In the genomic region with DNA sequence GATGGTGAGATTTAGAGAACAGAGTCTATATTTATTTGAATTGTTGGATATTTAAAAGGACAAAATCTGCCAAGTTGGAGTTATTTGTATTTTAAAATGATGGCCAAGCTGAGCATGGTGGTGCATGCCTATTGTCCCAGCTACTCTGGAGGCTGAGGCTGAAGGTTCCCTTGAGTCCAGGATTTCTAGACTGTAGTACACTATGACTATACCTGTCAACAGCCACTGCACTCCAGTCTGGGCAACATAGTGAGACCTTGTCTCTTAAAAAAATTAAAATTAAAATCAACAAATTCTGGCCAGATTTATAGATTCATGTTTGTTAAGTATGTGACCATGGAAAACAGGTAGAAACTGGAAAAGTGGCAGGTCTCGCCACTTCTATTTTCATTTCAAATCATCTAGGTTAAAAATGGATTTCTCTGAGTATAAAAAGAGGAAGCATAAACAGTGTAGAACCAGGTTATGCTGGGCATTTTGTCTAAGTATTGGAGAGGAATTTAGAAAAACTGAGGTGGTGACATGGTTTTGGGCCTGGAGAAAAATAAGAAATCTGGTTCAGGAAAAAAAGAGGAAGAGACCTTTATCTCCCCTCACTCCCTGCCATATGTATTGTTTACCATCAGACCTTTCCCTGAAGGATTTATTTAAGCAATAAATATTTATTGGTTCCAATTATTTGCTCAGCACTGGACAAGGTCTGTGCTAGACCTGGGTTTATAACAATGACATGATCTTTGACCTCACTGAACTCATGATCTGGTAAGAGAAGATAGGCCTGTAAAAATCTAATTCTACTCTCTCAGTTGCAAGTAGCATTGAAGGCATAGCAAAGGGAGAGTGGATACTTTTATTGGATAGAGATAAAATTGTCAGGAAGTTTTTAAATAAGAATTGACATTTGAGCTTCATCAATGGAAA, we compare ENCODE assay signal across 20 cellular contexts.
DNase-seq lines count a peak whose midpoint lies in the region; ATAC-seq, FAIRE-seq and TF ChIP-seq lines count a peak whose summit lies in the region.
"Had no signal": no experiment of that assay in that cellular context is flagged by ENCODE, and none has a peak within 500 bp of the region (broad histone marks: within the 10 kb centered on the region; RNA-seq: fewer than 3 reads in every experiment).

No MANE protein-coding gene starts in this region.

- POLR2A ChIA-PET in HepG2 (lab: Yijun Ruan, JAX): no interaction called here

- no peak overlapping the region for H3K4me3 ChIP-seq in liver (ENCODE audit: low read depth in 1 of 3, low read length in 3 of 3)
- H3K4me3 ChIP-seq in HepG2 (replicated peaks in 1 of 3; ENCODE audit: insufficient read depth in 1 of 3, low read depth in 2 of 3, low read length in 3 of 3): no peak overlapping the region
- no peak overlapping the region for H3K4me3 ChIP-seq in right lobe of liver
- H3K4me3 ChIP-seq in right atrium auricular region: no peak overlapping the region
- H3K4me3 ChIP-seq: Peyer's patch had no signal

- no TSS peak for BruUV-seq in HepG2 (replicated peaks; lab: Mats Ljungman, UMichigan)

- peaks cover 7% of the 10 kb centered on the region for H3K27me3 Mint-ChIP-seq in activated naive CD8-positive, alpha-beta T cell treated with anti-CD3 and anti-CD28 coated beads for 36 hours
- H3K27me3 Mint-ChIP-seq: CD4-positive, CD25-positive, alpha-beta regulatory T cell had no signal

- H3K4me3 Mint-ChIP-seq in activated naive CD8-positive, alpha-beta T cell treated with anti-CD3 and anti-CD28 coated beads for 36 hours: no peak overlapping the region
- H3K4me3 Mint-ChIP-seq: CD4-positive, CD25-positive, alpha-beta regulatory T cell had no signal

- TF ChIP-seq RAD21 in liver (IDR thresholded peaks at IDR 0.05) (no peak), HepG2 (CRISPR knock-in tag; IDR thresholded peaks at IDR 0.05) (no peak)

- H4K20me1 ChIP-seq in HepG2 (ENCODE audit: insufficient read depth, low read length): no peaks in the 10 kb centered on the region

- H3K79me2 ChIP-seq in HepG2 (ENCODE audit: insufficient read depth, low read length): no peaks in the 10 kb centered on the region

- no peak for FAIRE-seq in HepG2 (lab: Jason Lieb, UNC)
- FAIRE-seq: G401.6 had no signal

- no peak overlapping the region for H3K9ac ChIP-seq in liver (ENCODE audit: low read depth in 1 of 2, low read length in 2 of 2)
- no peak overlapping the region for H3K9ac ChIP-seq in HepG2 (ENCODE audit: insufficient read depth, low read depth, low read length)
- H3K9ac ChIP-seq: KMS-11 had no signal

- H3K27me3 ChIP-seq in liver (ENCODE audit: control insufficient read depth in 4 of 4, insufficient read depth in 4 of 4, low read length in 3 of 4) (no peaks in the 10 kb centered on the region), HepG2 (ENCODE audit: control insufficient read depth in 1 of 2, insufficient read depth in 2 of 2, low read length in 2 of 2) (no peaks in the 10 kb centered on the region), right lobe of liver (peaks cover 0 to 4% of the 10 kb centered on the region in 2 donors), right atrium auricular region (no peaks in the 10 kb centered on the region)

- no peaks in the 10 kb centered on the region for H3K9me3 ChIP-seq in liver (ENCODE audit: control insufficient read depth in 4 of 4, low read length in 3 of 4)
- H3K9me3 ChIP-seq in HepG2 (ENCODE audit: low read length): no peaks in the 10 kb centered on the region
- H3K9me3 ChIP-seq in right lobe of liver: no peaks in the 10 kb centered on the region
- no peaks in the 10 kb centered on the region for H3K9me3 ChIP-seq in right atrium auricular region
- H3K9me3 ChIP-seq: Peyer's patch had no signal

- no peaks in the 10 kb centered on the region for H3K9me3 Mint-ChIP-seq in activated naive CD8-positive, alpha-beta T cell treated with anti-CD3 and anti-CD28 coated beads for 36 hours
- H3K9me3 Mint-ChIP-seq: CD4-positive, CD25-positive, alpha-beta regulatory T cell had no signal

- TF ChIP-seq POLR2A in HepG2 (IDR thresholded peaks at IDR 0.05; ENCODE audit: insufficient read depth in 1 of 2, low read depth in 2 of 2, low read length in 2 of 2) (no peak), right lobe of liver (IDR thresholded peaks at IDR 0.05) (no peak)

- H3K36me3 ChIP-seq in liver (ENCODE audit: control insufficient read depth in 4 of 4, insufficient read depth in 3 of 4, low read depth in 1 of 4, low read length in 3 of 4) (no peaks in the 10 kb centered on the region), HepG2 (replicated peaks in 1 of 2; ENCODE audit: control insufficient read depth in 1 of 2, insufficient read depth in 2 of 2, low read length in 2 of 2) (no peaks in the 10 kb centered on the region), right lobe of liver (no peaks in the 10 kb centered on the region), right atrium auricular region (no peaks in the 10 kb centered on the region)
- H3K36me3 ChIP-seq: Peyer's patch had no signal

- WGBS in liver: 92% methylated on average over 1 of the region's 1 CpG
- WGBS in HepG2 (ENCODE audit: low lambda C conversion rate): 35% methylated on average over 1 of the region's 1 CpG
- WGBS in right lobe of liver (ENCODE audit: insufficient coverage, low coverage, low lambda C conversion rate, missing lambda C conversion rate): 82% methylated on average over 1 of the region's 1 CpG

- H3K27ac ChIP-seq in liver (ENCODE audit: low read depth in 1 of 2, low read length in 2 of 2) (no peak overlapping the region), HepG2 (ENCODE audit: extremely low read length, insufficient read depth, low read length) (no peak overlapping the region), right lobe of liver (no peak overlapping the region), right atrium auricular region (no peak overlapping the region)
- H3K27ac ChIP-seq: 22Rv1, KMS-11, Peyer's patch had no signal

- TF ChIP-seq EP300 in HepG2 (IDR thresholded peaks at IDR 0.05; ENCODE audit: low read depth in 2 of 2, low read length in 2 of 2): no peak
- TF ChIP-seq EP300 in HepG2 (CRISPR knock-in tag; IDR thresholded peaks at IDR 0.05; ENCODE audit: borderline replicate concordance): no peak

- H3K36me3 Mint-ChIP-seq in activated naive CD8-positive, alpha-beta T cell treated with anti-CD3 and anti-CD28 coated beads for 36 hours: no peaks in the 10 kb centered on the region
- H3K36me3 Mint-ChIP-seq: CD4-positive, CD25-positive, alpha-beta regulatory T cell had no signal

- no peaks in the 10 kb centered on the region for H3K4me1 Mint-ChIP-seq in activated naive CD8-positive, alpha-beta T cell treated with anti-CD3 and anti-CD28 coated beads for 36 hours
- H3K4me1 Mint-ChIP-seq: CD4-positive, CD25-positive, alpha-beta regulatory T cell had no signal

- H3K4me1 ChIP-seq in liver (ENCODE audit: control insufficient read depth in 4 of 4, insufficient read depth in 4 of 4, low read length in 3 of 4): peaks cover 0 to 9% (median 5%) of the 10 kb centered on the region in 4 donors
- H3K4me1 ChIP-seq in HepG2 (ENCODE audit: insufficient read depth, low read length): no peaks in the 10 kb centered on the region
- H3K4me1 ChIP-seq in right lobe of liver: peaks cover 0 to 5% (median 0%) of the 10 kb centered on the region in 4 donors
- H3K4me1 ChIP-seq in right atrium auricular region: no peaks in the 10 kb centered on the region
- H3K4me1 ChIP-seq: Peyer's patch had no signal

- DNase-seq in HepG2 (ENCODE audit: low spot score) (no peak), right lobe of liver (no peak), right atrium auricular region (ENCODE audit: low spot score) (no peak), NCI-H1694 (lab: John Stamatoyannopoulos, UW) (no peak)
- no peak for DNase-seq in activated naive CD8-positive, alpha-beta T cell treated with anti-CD3 and anti-CD28 coated beads for 36 hours
- DNase-seq: CD4-positive, CD25-positive, alpha-beta regulatory T cell; COR-L47; DMS 273 treated with DMSO at 0.1 percent for 48 hours; GOT3; NCI-H2029; NCI-H2171; NCI-H446; Peyer's patch had no signal

- ATAC-seq in HepG2 (no peak), HG02885 (IDR thresholded peaks at IDR 0.05; ENCODE audit: poor library complexity, unreplicated experiment) (peak; percentile 55), right lobe of liver (peak; percentile 68 to 83 (median 76)), GM21528 (IDR thresholded peaks at IDR 0.05; ENCODE audit: low FRiP score, unreplicated experiment) (no peak)
- ATAC-seq: HCT116 had no signal

- TF ChIP-seq CTCF in liver (IDR thresholded peaks at IDR 0.05; ENCODE audit: low read depth, low read length, missing input control): no peak
- no peak for TF ChIP-seq CTCF in HepG2 (CRISPR knock-in tag; IDR thresholded peaks at IDR 0.05)
- TF ChIP-seq CTCF in right lobe of liver (IDR thresholded peaks at IDR 0.05): no peak
- TF ChIP-seq CTCF in right atrium auricular region (IDR thresholded peaks at IDR 0.05): no peak

- CTCF ChIA-PET in HepG2 (lab: Yijun Ruan, JAX; ENCODE audit: low intra/inter-chr PET ratio, low total read pairs): no interaction called here

- no peak overlapping the region for H2AFZ ChIP-seq in HepG2 (ENCODE audit: low read length)

- intact Hi-C loops in HepG2 (cut with micrococcal nuclease; ENCODE audit: unreplicated experiment) (no loop called here), right lobe of liver (cut with DNase I) (no loop called here)

- H3K4me2 ChIP-seq in HepG2 (ENCODE audit: low read depth, low read length): no peak overlapping the region
- H3K4me2 ChIP-seq: KMS-11 had no signal

- no peak overlapping the region for H3K27ac Mint-ChIP-seq in activated naive CD8-positive, alpha-beta T cell treated with anti-CD3 and anti-CD28 coated beads for 36 hours
- H3K27ac Mint-ChIP-seq: CD4-positive, CD25-positive, alpha-beta regulatory T cell had no signal

- in situ Hi-C loops in HepG2 (cut with HindIII; ENCODE audit: extremely low pct_ligation_motif_present, low pct_unique_long_range_greater_than_20kb): no loop called here

TF ChIP-seq in liver, 16 proteins besides CTCF, POLR2A, EP300 and RAD21 (continues in another document):
- TF ChIP-seq RXRA (IDR thresholded peaks at IDR 0.05) (peak; percentile 15 to 36), SP1 (IDR thresholded peaks at IDR 0.05) (no peak), YY1 (IDR thresholded peaks at IDR 0.05) (no peak)
- TF ChIP-seq, protein P1, sequence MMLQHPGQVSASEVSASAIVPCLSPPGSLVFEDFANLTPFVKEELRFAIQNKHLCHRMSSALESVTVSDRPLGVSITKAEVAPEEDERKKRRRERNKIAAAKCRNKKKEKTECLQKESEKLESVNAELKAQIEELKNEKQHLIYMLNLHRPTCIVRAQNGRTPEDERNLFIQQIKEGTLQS (IDR thresholded peaks at IDR 0.05): no peak

Comparison
In these comparisons a context has a peak if more than half of its experiments do, and no peak if none do; other contexts are left out.
1. ATAC-seq: peak in HG02885 (single experiment) and right lobe of liver (4 of 4); none in HepG2 (single experiment) and GM21528 (single experiment).